In genomic region chr11:47318166-47318565, GRCh38 we compare ENCODE assay signal across 23 cellular contexts. TPM values are rescaled to one million over a fixed set of nuclear protein-coding genes. Genes with fewer than 3 reads are reported as not detected.
DNase-seq lines count a peak whose midpoint lies in the region; TF ChIP-seq lines count a peak whose summit lies in the region.
"Had no signal": no experiment of that assay in that cellular context is flagged by ENCODE, and none has a peak within 500 bp of the region (broad histone marks: within the 10 kb centered on the region; RNA-seq: fewer than 3 reads in every experiment).

No MANE protein-coding gene starts in this region.

- no peak for TF ChIP-seq CTCF in A673 (conservative IDR thresholded peaks at IDR 0.05; ENCODE audit: low read depth, low read length)

- no peaks in the 10 kb centered on the region for H3K27me3 ChIP-seq in A673 (replicated peaks; ENCODE audit: insufficient read depth, low read depth, low read length, poor library complexity)
- H3K27me3 ChIP-seq: SJSA1 had no signal

- DNase-seq in A673 (ENCODE audit: low spot score), result no peak
- DNase-seq in AG20443 (ENCODE audit: low spot score), result peak; percentile 0
- peak; percentile 44 for DNase-seq in NAMALWA (ENCODE audit: low spot score)
- DNase-seq in germinal center (ENCODE audit: low spot score), result peak; percentile 72
- no peak for DNase-seq in NCI-H526 treated with DMSO at 0.1 percent for 48 hours (lab: John Stamatoyannopoulos, UW)
- DNase-seq in mesenteric fat pad (ENCODE audit: low spot score), result no peak
- no peak for DNase-seq in activated CD4-positive, alpha-beta T cell treated with anti-CD3 and anti-CD28 coated beads, Interleukin-2, amount 50 U/mL, for 48 hours
- DNase-seq: DMS153, DND-41, GM23248, H7, NCI-H1105 treated with DMSO at 0.1 percent for 48 hours, NCI-H146, NCI-H1930, NCI-H2107, NCI-H524, NCI-H774, PC-3 had no signal

- no peaks in the 10 kb centered on the region for H3K9me3 ChIP-seq in A673 (ENCODE audit: low read depth, low read length, poor library complexity, severe bottlenecking)
- H3K9me3 ChIP-seq: SJSA1 had no signal

- H3K4me3 ChIP-seq in A673 (ENCODE audit: low read depth, low read length, poor library complexity, severe bottlenecking), result no peak overlapping the region
- H3K4me3 ChIP-seq: GM23248, SJSA1 had no signal

- peak overlapping the region; percentile 25 for H3K27ac ChIP-seq in A673 (ENCODE audit: low read depth, low read length, poor library complexity, severe bottlenecking)
- H3K27ac ChIP-seq: GM23248, SJSA1 had no signal

- no TSS peak for BruUV-seq in A673 (replicated peaks; lab: Mats Ljungman, UMichigan)

- peaks cover 69% of the 10 kb centered on the region for H3K36me3 ChIP-seq in A673 (ENCODE audit: insufficient read depth, low read length, poor library complexity, severe bottlenecking)

- CTCF ChIA-PET in A673 (lab: Charles Lee), result no interaction called here

- intact Hi-C loops in A673 (cut with micrococcal nuclease; ENCODE audit: unreplicated experiment), result no loop called here

- POLR2A ChIA-PET in A673 (lab: Charles Lee; ENCODE audit: low non-redundant PET), result no interaction called here

- H3K4me1 ChIP-seq in A673 (ENCODE audit: insufficient read depth, low read length, poor library complexity, severe bottlenecking), result no peaks in the 10 kb centered on the region
- H3K4me1 ChIP-seq: SJSA1 had no signal

RNA-seq across cellular contexts. Expression of gene MYBPC3, which starts 34.3 kb away (rescaled TPM):
- total RNA-seq in A673 (2021) (not detected in 2 replicates), mesenteric fat pad (0.48 TPM)
- total RNA-seq: GM23248, H7, HepG2, HT1080, LHCN-M2, MCF 10A, PC-3, SJSA1 had no signal

RNA-seq across cellular contexts. Expression of gene MADD, which starts 48.2 kb away (rescaled TPM):
- total RNA-seq in A673 (2021) (132 and 133 TPM in 2 replicates), mesenteric fat pad (35.7 TPM)

Comparison
In these comparisons a context has a peak if more than half of its experiments do, and no peak if none do; other contexts are left out.
1. DNase-seq: peak in AG20443 (single experiment), NAMALWA (single experiment) and germinal center (single experiment); none in A673 (single experiment), NCI-H526 treated with DMSO at 0.1 percent for 48 hours (single experiment), mesenteric fat pad (single experiment) and activated CD4-positive, alpha-beta T cell treated with anti-CD3 and anti-CD28 coated beads, Interleukin-2, amount 50 U/mL, for 48 hours (0 of 2).